ENCODE assay signal across 9 cellular contexts in the genomic region with DNA sequence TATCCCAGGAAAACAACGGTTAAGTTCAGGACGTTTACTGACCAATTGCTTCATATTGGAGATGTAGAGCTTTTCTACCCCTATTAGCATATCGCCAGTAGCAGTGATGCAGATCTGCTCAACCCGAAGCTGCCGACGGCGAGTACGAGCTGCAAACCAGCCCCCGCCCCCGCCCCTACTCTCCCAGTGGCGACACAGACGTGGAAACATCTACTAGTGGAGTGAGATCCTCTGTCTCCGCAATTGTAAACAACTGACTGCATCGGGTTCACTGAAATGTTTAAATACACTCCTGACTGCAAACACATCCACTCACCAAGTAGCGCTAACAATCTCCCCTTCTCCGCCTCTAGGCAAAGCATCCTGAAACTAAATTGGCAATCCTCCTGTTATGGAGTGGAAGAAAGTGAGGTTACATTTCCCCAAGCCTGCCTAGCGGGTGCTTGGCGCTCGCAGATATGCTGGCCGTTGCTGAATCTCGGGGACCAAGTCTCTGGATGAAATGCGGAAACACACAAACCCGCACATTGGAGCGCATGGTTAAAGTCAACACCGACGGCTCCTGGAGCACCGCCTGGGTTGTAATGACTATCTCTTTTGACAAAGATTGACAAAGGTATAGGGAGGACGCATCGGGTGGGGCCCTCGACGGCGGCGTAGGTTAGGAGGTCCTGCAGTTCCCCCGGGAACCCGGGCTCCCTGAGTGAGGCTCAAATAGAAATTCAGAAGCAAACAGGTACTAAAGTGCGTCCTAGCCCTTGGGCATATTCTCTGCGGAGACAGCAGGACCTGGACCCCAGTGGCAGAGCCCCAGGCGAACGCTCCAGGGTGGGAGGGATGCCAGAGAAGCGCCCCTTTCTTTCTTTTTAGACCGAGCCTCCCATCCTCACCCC.
DNase-seq lines count a peak whose midpoint lies in the region; TF ChIP-seq lines count a peak whose summit lies in the region.
"Had no signal": no experiment of that assay in that cellular context is flagged by ENCODE, and none has a peak within 500 bp of the region (broad histone marks: within the 10 kb centered on the region; RNA-seq: fewer than 3 reads in every experiment).

No MANE protein-coding gene starts in this region.

- no peak overlapping the region for H3K27ac Mint-ChIP-seq in endodermal cell

- H3K36me3 ChIP-seq in endodermal cell (ENCODE audit: control insufficient read depth, insufficient read depth, low read length) = no peaks in the 10 kb centered on the region

- peaks cover 34% of the 10 kb centered on the region for H3K27me3 ChIP-seq in endodermal cell (ENCODE audit: control insufficient read depth, insufficient read depth, low read length, poor library complexity, severe bottlenecking)

- H3K27ac ChIP-seq in endodermal cell (ENCODE audit: low read depth, low read length) = no peak overlapping the region

- H3K9me3 Mint-ChIP-seq in endodermal cell = no peaks in the 10 kb centered on the region

- H3K9ac ChIP-seq in endodermal cell (ENCODE audit: extremely low read depth, low read length, poor library complexity, severe bottlenecking) = no peak overlapping the region

- peaks cover 41% of the 10 kb centered on the region for H3K27me3 Mint-ChIP-seq in endodermal cell (ENCODE audit: insufficient read depth)

- peak overlapping the region; percentile 63 for H3K4me3 Mint-ChIP-seq in endodermal cell

- TF ChIP-seq CTCF in endodermal cell (conservative IDR thresholded peaks at IDR 0.05) = no peak

- H3K4me1 ChIP-seq in endodermal cell (ENCODE audit: control insufficient read depth, insufficient read depth, low read length) = no peaks in the 10 kb centered on the region

- H3K36me3 Mint-ChIP-seq in endodermal cell (ENCODE audit: low read depth) = no peaks in the 10 kb centered on the region

- peaks cover 14% of the 10 kb centered on the region for H3K4me1 Mint-ChIP-seq in endodermal cell

- 2 to 7% methylated on average over 3 to 38 of the region's 41 CpGs for WGBS in endodermal cell (ENCODE audit: insufficient coverage in 1 of 2, insufficient read length in 1 of 2), 2 experiments

- peak; percentile 40 for DNase-seq in DMS153 (lab: John Stamatoyannopoulos, UW)
- no peak for DNase-seq in DMS153 treated with DMSO at 0.1 percent for 48 hours (lab: John Stamatoyannopoulos, UW; ENCODE audit: unreplicated experiment)
- DNase-seq in NCI-H2227 (lab: John Stamatoyannopoulos, UW; ENCODE audit: unreplicated experiment) = peak; percentile 42
- no peak for DNase-seq in endodermal cell
- peak; percentile 33 for DNase-seq in retina
- DNase-seq in HuH-7 (ENCODE audit: low spot score) = no peak
- DNase-seq in GDM1 (lab: John Stamatoyannopoulos, UW) = no peak
- no peak for DNase-seq in NCI-H2171 treated with DMSO at 0.1 percent for 48 hours (lab: John Stamatoyannopoulos, UW)
- DNase-seq: activated naive CD4-positive, alpha-beta T cell treated with Interleukin-2 at 50 U/mL for 16 hours had no signal

- no peaks in the 10 kb centered on the region for H3K9me3 ChIP-seq in endodermal cell (ENCODE audit: control insufficient read depth, low read length)

- H3K4me3 ChIP-seq in endodermal cell (ENCODE audit: low read length) = peak overlapping the region; percentile 77

Comparison
In these comparisons a context has a peak if more than half of its experiments do, and no peak if none do; other contexts are left out.
1. DNase-seq: peak in DMS153 (single experiment), NCI-H2227 (single experiment) and retina (single experiment); none in DMS153 treated with DMSO at 0.1 percent for 48 hours (single experiment), endodermal cell (single experiment), HuH-7 (single experiment), GDM1 (single experiment) and NCI-H2171 treated with DMSO at 0.1 percent for 48 hours (single experiment).